23 cellular contexts compared by ENCODE assay signal in genomic region chr17:74499992-74500391, GRCh38. TPM values are rescaled to one million over a fixed set of nuclear protein-coding genes. Genes with fewer than 3 reads are reported as not detected.
"Had no signal": no experiment of that assay in that cellular context is flagged by ENCODE, and none has a peak within 500 bp of the region (broad histone marks: within the 10 kb centered on the region; RNA-seq: fewer than 3 reads in every experiment).

No MANE protein-coding gene starts in this region.

- H3K9me3 Mint-ChIP-seq: activated naive CD4-positive, alpha-beta T cell treated with anti-CD3 and anti-CD28 coated beads for 36 hours; activated naive CD8-positive, alpha-beta T cell treated with anti-CD3 and anti-CD28 coated beads, Interleukin-2, amount 10 ng/mL, durations not matched to agents 7 days and 5 days; activated T-cell treated with anti-CD3 and anti-CD28 coated beads, Interleukin-2, amount 50 U/mL, for 24 hours; activated T-helper 2 cell treated with anti-CD3 and anti-CD28 coated beads, Interferon-gamma antibody, Interleukin-2, Interleukin-4, amounts not matched to agents 10 μg/mL and 5 μg/mL and 100 μg/mL, durations not matched to agents 14 hours and 24 hours and 36 hours; mesothelial cell of epicardium; naive thymus-derived CD8-positive, alpha-beta T cell; stimulated activated naive CD8-positive, alpha-beta T cell treated with anti-CD3 and anti-CD28 coated beads, Interleukin-15, amount 100 ng/mL, for 72 hours; T-cell had no signal

- H3K27ac Mint-ChIP-seq: activated CD4-positive, alpha-beta T cell treated with anti-CD3 and anti-CD28 coated beads for 36 hours; activated naive CD4-positive, alpha-beta T cell treated with anti-CD3 and anti-CD28 coated beads for 36 hours; activated naive CD8-positive, alpha-beta T cell treated with anti-CD3 and anti-CD28 coated beads, Interleukin-2, amount 10 ng/mL, durations not matched to agents 7 days and 5 days; activated T-cell treated with anti-CD3 and anti-CD28 coated beads, Interleukin-2, amount 50 U/mL, for 24 hours; activated T-helper 2 cell treated with anti-CD3 and anti-CD28 coated beads, Interferon-gamma antibody, Interleukin-2, Interleukin-4, amounts not matched to agents 10 μg/mL and 5 μg/mL and 100 μg/mL, durations not matched to agents 14 hours and 24 hours and 36 hours; mesothelial cell of epicardium; naive thymus-derived CD8-positive, alpha-beta T cell; stimulated activated naive CD8-positive, alpha-beta T cell treated with anti-CD3 and anti-CD28 coated beads, Interleukin-15, amount 100 ng/mL, for 72 hours; T-cell had no signal

- H3K4me3 Mint-ChIP-seq: activated CD4-positive, alpha-beta T cell treated with anti-CD3 and anti-CD28 coated beads for 36 hours; activated naive CD4-positive, alpha-beta T cell treated with anti-CD3 and anti-CD28 coated beads for 36 hours; activated naive CD8-positive, alpha-beta T cell treated with anti-CD3 and anti-CD28 coated beads, Interleukin-2, amount 10 ng/mL, durations not matched to agents 7 days and 5 days; activated T-cell treated with anti-CD3 and anti-CD28 coated beads, Interleukin-2, amount 50 U/mL, for 24 hours; mesothelial cell of epicardium; naive thymus-derived CD8-positive, alpha-beta T cell; stimulated activated naive CD8-positive, alpha-beta T cell treated with anti-CD3 and anti-CD28 coated beads, Interleukin-15, amount 100 ng/mL, for 72 hours; T-cell had no signal

- H3K36me3 Mint-ChIP-seq: activated naive CD8-positive, alpha-beta T cell treated with anti-CD3 and anti-CD28 coated beads, Interleukin-2, amount 10 ng/mL, durations not matched to agents 7 days and 5 days; mesothelial cell of epicardium; naive thymus-derived CD8-positive, alpha-beta T cell; T-cell had no signal

- DNase-seq: activated CD4-positive, alpha-beta T cell treated with anti-CD3 and anti-CD28 coated beads for 36 hours; activated CD4-positive, alpha-beta T cell treated with anti-CD3 and anti-CD28 coated beads, Interleukin-2, amount 50 U/mL, for 4 hours; activated naive CD4-positive, alpha-beta T cell treated with anti-CD3 and anti-CD28 coated beads for 36 hours; activated naive CD8-positive, alpha-beta T cell treated with anti-CD3 and anti-CD28 coated beads, Interleukin-2, amount 10 ng/mL, durations not matched to agents 7 days and 5 days; activated T-cell treated with anti-CD3 and anti-CD28 coated beads, Interleukin-2, amount 50 U/mL, for 24 hours; amniotic stem cell; colonic mucosa; dorsolateral prefrontal cortex; glutamatergic neuron; hippocampal formation; left ventricle myocardium superior; mammary epithelial cell; naive thymus-derived CD8-positive, alpha-beta T cell; ovary; psoas muscle; stimulated activated CD4-positive, alpha-beta T cell treated with anti-CD3 and anti-CD28 coated beads, Interleukin-4, amount 100 ng/mL, for 24 hours; stimulated activated naive CD8-positive, alpha-beta T cell treated with anti-CD3 and anti-CD28 coated beads, Interleukin-15, amount 100 ng/mL, for 72 hours; T-cell; WERI-Rb-1 had no signal

- H3K4me1 Mint-ChIP-seq: activated CD4-positive, alpha-beta T cell treated with anti-CD3 and anti-CD28 coated beads for 36 hours; activated naive CD8-positive, alpha-beta T cell treated with anti-CD3 and anti-CD28 coated beads, Interleukin-2, amount 10 ng/mL, durations not matched to agents 7 days and 5 days; mesothelial cell of epicardium; stimulated activated naive CD8-positive, alpha-beta T cell treated with anti-CD3 and anti-CD28 coated beads, Interleukin-15, amount 100 ng/mL, for 72 hours; T-cell had no signal

- H3K27me3 Mint-ChIP-seq: activated CD4-positive, alpha-beta T cell treated with anti-CD3 and anti-CD28 coated beads for 36 hours; activated T-cell treated with anti-CD3 and anti-CD28 coated beads, Interleukin-2, amount 50 U/mL, for 24 hours; stimulated activated naive CD8-positive, alpha-beta T cell treated with anti-CD3 and anti-CD28 coated beads, Interleukin-15, amount 100 ng/mL, for 72 hours had no signal

- ATAC-seq: activated CD4-positive, alpha-beta T cell treated with anti-CD3 and anti-CD28 coated beads for 36 hours; left ventricle myocardium superior; naive thymus-derived CD8-positive, alpha-beta T cell; psoas muscle; stimulated activated naive CD8-positive, alpha-beta T cell treated with anti-CD3 and anti-CD28 coated beads, Interleukin-15, amount 100 ng/mL, for 72 hours; T-cell had no signal

RNA-seq across cellular contexts. Expression of gene CD300LB, which starts 31.3 kb away (rescaled TPM):
- total RNA-seq: activated CD4-positive, alpha-beta T cell treated with anti-CD3 and anti-CD28 coated beads for 36 hours; activated naive CD4-positive, alpha-beta T cell treated with anti-CD3 and anti-CD28 coated beads for 36 hours; activated naive CD8-positive, alpha-beta T cell treated with anti-CD3 and anti-CD28 coated beads, Interleukin-2, amount 10 ng/mL, durations not matched to agents 7 days and 5 days; activated T-helper 2 cell treated with anti-CD3 and anti-CD28 coated beads, Interferon-gamma antibody, Interleukin-2, Interleukin-4, amounts not matched to agents 10 μg/mL and 5 μg/mL and 100 μg/mL, durations not matched to agents 14 hours and 24 hours and 36 hours; frontal cortex; mammary epithelial cell; mesothelial cell of epicardium; naive thymus-derived CD8-positive, alpha-beta T cell; T-cell had no signal

RNA-seq across cellular contexts. Expression of gene CD300A, which starts 33.6 kb away (rescaled TPM):
- total RNA-seq: mammary epithelial cell, mesothelial cell of epicardium had no signal

RNA-seq across cellular contexts. Expression of gene CD300C, which starts 45.9 kb away (rescaled TPM):
- total RNA-seq: activated CD4-positive, alpha-beta T cell treated with anti-CD3 and anti-CD28 coated beads for 36 hours; activated naive CD4-positive, alpha-beta T cell treated with anti-CD3 and anti-CD28 coated beads for 36 hours; activated T-helper 2 cell treated with anti-CD3 and anti-CD28 coated beads, Interferon-gamma antibody, Interleukin-2, Interleukin-4, amounts not matched to agents 10 μg/mL and 5 μg/mL and 100 μg/mL, durations not matched to agents 14 hours and 24 hours and 36 hours; frontal cortex; mammary epithelial cell; mesothelial cell of epicardium; naive thymus-derived CD8-positive, alpha-beta T cell; vagina had no signal
